8 cellular contexts compared by ENCODE assay signal in genomic region chr4:148575577-148575976, GRCh38.
"Had no signal": no experiment of that assay in that cellular context is flagged by ENCODE, and none has a peak within 500 bp of the region (broad histone marks: within the 10 kb centered on the region; RNA-seq: fewer than 3 reads in every experiment).

No MANE protein-coding gene starts in this region.

- H3K4me3 ChIP-seq: GM23248 had no signal

- H3K27me3 Mint-ChIP-seq: IgD-negative memory B cell had no signal

- FAIRE-seq: H54 had no signal

- H3K27ac ChIP-seq: GM23248, HL-60 had no signal

- H3K36me3 Mint-ChIP-seq: IgD-negative memory B cell had no signal

- H3K27ac Mint-ChIP-seq: H9, IgD-negative memory B cell had no signal

- H3K4me1 Mint-ChIP-seq: H9, IgD-negative memory B cell had no signal

- DNase-seq: GM23248, GOT3, H9, HCEC 1CT, KG1 had no signal

- H2AFZ ChIP-seq: GM23248 had no signal

- H3K9ac ChIP-seq: GM23248 had no signal

- H3K4me3 Mint-ChIP-seq: H9, IgD-negative memory B cell had no signal
